27 cellular contexts compared by ENCODE assay signal in genomic region chr16:11384184-11384955, GRCh38.
"Had no signal": no experiment of that assay in that cellular context is flagged by ENCODE, and none has a peak within 500 bp of the region (broad histone marks: within the 10 kb centered on the region; RNA-seq: fewer than 3 reads in every experiment).

No MANE protein-coding gene starts in this region.

- DNase-seq: activated CD4-positive, alpha-beta T cell treated with anti-CD3 and anti-CD28 coated beads for 36 hours; activated CD4-positive, alpha-beta T cell treated with anti-CD3 and anti-CD28 coated beads, Interleukin-2, amount 50 U/mL, for 4 hours; activated CD4-positive, CD25-positive, alpha-beta regulatory T cell; activated CD8-positive, alpha-beta memory T cell treated with anti-CD3 and anti-CD28 coated beads for 24 hours; activated effector memory CD4-positive, alpha-beta T cell treated with Interleukin-2 at 50 U/mL for 16 hours; activated naive CD4-positive, alpha-beta T cell treated with Interleukin-2 at 50 U/mL for 16 hours; activated naive CD8-positive, alpha-beta T cell treated with anti-CD3 and anti-CD28 coated beads for 36 hours; adrenal gland; body of pancreas; effector memory CD8-positive, alpha-beta T cell; erythroblast; gastrocnemius medialis; hippocampal formation; immature natural killer cell; kidney glomerular epithelial cell; stimulated activated CD4-positive, alpha-beta T cell treated with anti-CD3 and anti-CD28 coated beads, Interleukin-2, amount 100 ng/mL, for 48 hours; stimulated activated naive CD8-positive, alpha-beta T cell treated with anti-CD3 and anti-CD28 coated beads, Interleukin-15, Interleukin-2, amounts not matched to agents 100 U/mL and 50 U/mL, for 24 hours; T-helper 1 cell; testis; trophoblast cell; uterus had no signal

- H3K9me3 ChIP-seq: adrenal gland, body of pancreas, gastrocnemius medialis, left lung, right atrium auricular region, testis, uterus had no signal

- H3K36me3 ChIP-seq: adrenal gland, gastrocnemius medialis, left lung, right atrium auricular region, uterus had no signal

- H3K27ac Mint-ChIP-seq: activated CD4-positive, alpha-beta T cell treated with anti-CD3 and anti-CD28 coated beads for 36 hours; activated naive CD8-positive, alpha-beta T cell treated with anti-CD3 and anti-CD28 coated beads for 36 hours; effector memory CD8-positive, alpha-beta T cell; immature natural killer cell; nephron had no signal

- H3K27ac ChIP-seq: adrenal gland, body of pancreas, coronary artery, dorsolateral prefrontal cortex, gastrocnemius medialis, left lung, parathyroid adenoma, right atrium auricular region, testis, uterus had no signal

- ATAC-seq: activated CD4-positive, alpha-beta T cell treated with anti-CD3 and anti-CD28 coated beads for 36 hours; body of pancreas; effector memory CD8-positive, alpha-beta T cell; gastrocnemius medialis; left lung; stimulated activated naive CD8-positive, alpha-beta T cell treated with anti-CD3 and anti-CD28 coated beads, Interleukin-15, Interleukin-2, amounts not matched to agents 100 U/mL and 50 U/mL, for 24 hours had no signal

- H3K4me3 ChIP-seq: adrenal gland, body of pancreas, coronary artery, dorsolateral prefrontal cortex, gastrocnemius medialis, left lung, right atrium auricular region, testis, uterus had no signal

- H2AFZ ChIP-seq: parathyroid adenoma had no signal

- H3K27me3 ChIP-seq: adrenal gland, body of pancreas, gastrocnemius medialis, right atrium auricular region, testis, uterus had no signal

- H3K4me3 Mint-ChIP-seq: activated CD4-positive, alpha-beta T cell treated with anti-CD3 and anti-CD28 coated beads for 36 hours; activated naive CD8-positive, alpha-beta T cell treated with anti-CD3 and anti-CD28 coated beads for 36 hours; effector memory CD8-positive, alpha-beta T cell; immature natural killer cell; nephron had no signal

- H3K4me1 ChIP-seq: adrenal gland, body of pancreas, parathyroid adenoma, testis, uterus had no signal

- H3K27me3 Mint-ChIP-seq: activated CD4-positive, alpha-beta T cell treated with anti-CD3 and anti-CD28 coated beads for 36 hours; activated naive CD8-positive, alpha-beta T cell treated with anti-CD3 and anti-CD28 coated beads for 36 hours had no signal

- H3K4me1 Mint-ChIP-seq: immature natural killer cell, nephron had no signal

- H3K79me2 ChIP-seq: parathyroid adenoma had no signal
